8 cellular contexts compared by ENCODE assay signal in genomic region chrX:15853586-15854079, GRCh38. TPM values are rescaled to one million over a fixed set of nuclear protein-coding genes. Genes with fewer than 3 reads are reported as not detected.
DNase-seq lines count a peak whose midpoint lies in the region; TF ChIP-seq lines count a peak whose summit lies in the region.

No MANE protein-coding gene starts in this region.

- no peaks in the 10 kb centered on the region for H4K20me1 ChIP-seq in PC-9 (ENCODE audit: insufficient read depth)

- peak overlapping the region; percentile 90 for H3K4me3 Mint-ChIP-seq in endothelial cell (ENCODE audit: unreplicated experiment)

- TF ChIP-seq EP300 in ovary (IDR thresholded peaks at IDR 0.05) = no peak

- H3K4me2 ChIP-seq in PC-9 = peak overlapping the region; percentile 88

- BruUV-seq in PC-9 (replicated peaks; lab: Mats Ljungman, UMichigan) = TSS peak; percentile 58

- H3K9me2 ChIP-seq in PC-9 (ENCODE audit: insufficient read depth) = no peaks in the 10 kb centered on the region

- H3K27me3 Mint-ChIP-seq in endothelial cell (ENCODE audit: unreplicated experiment) = peaks cover 2% of the 10 kb centered on the region

- H3K79me2 ChIP-seq in PC-9 (ENCODE audit: low read depth) = no peaks in the 10 kb centered on the region

- CTCF ChIA-PET in PC-9 (lab: Charles Lee) = no interaction called here

- intact Hi-C loops in PC-9 (cut with micrococcal nuclease; ENCODE audit: unreplicated experiment) = no loop called here
- intact Hi-C loops in ovary (cut with DNase I) = loop anchor here in 1 of 4 donors (5.0 kb wide), 1 partner anchor 176 kb away; no protein-coding TSS in a partner anchor

- 23 to 24% (median 24%) methylated on average over 14 of the region's 14 CpGs for WGBS in ovary, 3 donors

- H3K27me3 ChIP-seq in PC-9 (ENCODE audit: insufficient read depth, low read depth) (no peaks in the 10 kb centered on the region), ovary (no peaks in the 10 kb centered on the region)

- H3K36me3 ChIP-seq in PC-9 (ENCODE audit: low read depth) (no peaks in the 10 kb centered on the region), ovary (no peaks in the 10 kb centered on the region)

- in situ Hi-C loops in G401 (cut with HindIII; ENCODE audit: low sequenced_read_pairs) = no loop called here
- in situ Hi-C loops in GM13977 (cut with MboI; ENCODE audit: low pct_unique_long_range_greater_than_20kb, low sequenced_read_pairs, unreplicated experiment) = no loop called here

- TF ChIP-seq CTCF in PC-9 (conservative IDR thresholded peaks at IDR 0.05) (no peak), endothelial cell (IDR thresholded peaks at IDR 0.05; ENCODE audit: unreplicated experiment) (no peak), ovary (IDR thresholded peaks at IDR 0.05) (no peak), GM13977 (IDR thresholded peaks at IDR 0.05; ENCODE audit: extremely low read depth, insufficient read depth, missing control alignments) (no peak)

- peak overlapping the region; percentile 75 for H3K27ac Mint-ChIP-seq in endothelial cell (ENCODE audit: unreplicated experiment)

- H3K27ac ChIP-seq in PC-9 (no peak overlapping the region), ovary (no peak overlapping the region)

- peak overlapping the region; percentile 92 for H2AFZ ChIP-seq in PC-9

- H3K4me1 ChIP-seq in PC-9 (replicated peaks; ENCODE audit: insufficient read depth) (peaks cover 7% of the 10 kb centered on the region; the same call in 1 of the 2 replicates), ovary (ENCODE audit: insufficient read depth) (peaks cover 2% of the 10 kb centered on the region)

- peaks cover 12% of the 10 kb centered on the region for H3K36me3 Mint-ChIP-seq in endothelial cell (ENCODE audit: low read depth, unreplicated experiment)

- H3K4me1 Mint-ChIP-seq in endothelial cell (ENCODE audit: unreplicated experiment) = peaks cover 16% of the 10 kb centered on the region

- no peaks in the 10 kb centered on the region for H3K9me3 Mint-ChIP-seq in endothelial cell (ENCODE audit: unreplicated experiment)

- DNase-seq in G401 (ENCODE audit: low spot score) = peak; percentile 26
- no peak for DNase-seq in PC-9
- no peak for DNase-seq in endothelial cell (ENCODE audit: low spot score)
- no peak for DNase-seq in ovary
- no peak for DNase-seq in GM13977 (ENCODE audit: low spot score)
- DNase-seq in NK-92 (lab: John Stamatoyannopoulos, UW; ENCODE audit: unreplicated experiment) = no peak
- DNase-seq in hepatic stellate cell (ENCODE audit: low spot score) = no peak
- no peak for DNase-seq in NCI-H2171 (lab: John Stamatoyannopoulos, UW)

- TF ChIP-seq POLR2A in ovary (IDR thresholded peaks at IDR 0.05) = no peak

- POLR2A ChIA-PET in PC-9 (lab: Charles Lee; ENCODE audit: unreplicated experiment) = no interaction called here

- H3F3A ChIP-seq in PC-9 (ENCODE audit: insufficient read depth, low read depth) = peaks cover 9% of the 10 kb centered on the region; the same call in 1 of the 2 replicates

- H3K9me3 ChIP-seq in PC-9 (ENCODE audit: insufficient read depth, low read depth) (no peaks in the 10 kb centered on the region), ovary (no peaks in the 10 kb centered on the region)

- H3K4me3 ChIP-seq in PC-9 (peak overlapping the region; percentile 74), ovary (peak overlapping the region; percentile 65)

RNA-seq across cellular contexts. Expression of gene AP1S2, which starts 1.0 kb away (rescaled TPM):
- total RNA-seq in G401 (2014; rRNA removed; shearing (Covaris generic)) = 2.4 and 3.9 TPM in 2 replicates
- total RNA-seq in PC-9 (2021) (10.6 and 14.2 TPM in 2 replicates), endothelial cell (ENCODE audit: unreplicated experiment) (66.1 TPM), ovary (10 to 100 TPM; 13.0 to 25.1 (median 16.6) TPM)
- 10 to 100 TPM; 15.5 to 33.1 TPM for polyA plus RNA-seq in ovary
